In genomic region chr17:43547189-43547550, GRCh38 we compare ENCODE assay signal across 3 cellular contexts.
TF ChIP-seq lines count a peak whose summit lies in the region.

No MANE protein-coding gene starts in this region.

TF ChIP-seq in SK-N-SH, 30 proteins besides CTCF, POLR2A, EP300 and RAD21:
- no peak for TF ChIP-seq SIN3A (IDR thresholded peaks at IDR 0.05; ENCODE audit: borderline replicate concordance, low read depth, low read length)
- TF ChIP-seq ZBTB33 (IDR thresholded peaks at IDR 0.05; ENCODE audit: borderline replicate concordance, low read depth) = no peak
- no peak for TF ChIP-seq TCF12 (IDR thresholded peaks at IDR 0.05)
- TF ChIP-seq GATA2 (CRISPR knock-in tag; IDR thresholded peaks at IDR 0.05) = no peak
- TF ChIP-seq USF2 (IDR thresholded peaks at IDR 0.05; ENCODE audit: borderline replicate concordance, low read depth, low read length) = no peak
- no peak for TF ChIP-seq RXRA (IDR thresholded peaks at IDR 0.05; ENCODE audit: borderline replicate concordance, low read depth)
- no peak for TF ChIP-seq FOXJ3 (CRISPR knock-in tag; IDR thresholded peaks at IDR 0.05)
- no peak for TF ChIP-seq SMC3 (IDR thresholded peaks at IDR 0.05; ENCODE audit: low read depth, low read length)
- no peak for TF ChIP-seq TAF1 (IDR thresholded peaks at IDR 0.05; ENCODE audit: borderline replicate concordance, low read depth, low read length)
- no peak for TF ChIP-seq EZH2phosphoT487 (IDR thresholded peaks at IDR 0.05; ENCODE audit: borderline replicate concordance, low read depth)
- TF ChIP-seq JUND (IDR thresholded peaks at IDR 0.05) = no peak
- TF ChIP-seq RFX5 (IDR thresholded peaks at IDR 0.05; ENCODE audit: low read length) = no peak
- TF ChIP-seq ELF1 (IDR thresholded peaks at IDR 0.05) = no peak
- no peak for TF ChIP-seq NRF1 (IDR thresholded peaks at IDR 0.05; ENCODE audit: low read depth, low read length)
- no peak for TF ChIP-seq NFIC (IDR thresholded peaks at IDR 0.05; ENCODE audit: borderline replicate concordance)
- TF ChIP-seq USF1 (IDR thresholded peaks at IDR 0.05; ENCODE audit: borderline replicate concordance, low read depth) = no peak
- no peak for TF ChIP-seq POLR2AphosphoS5 (IDR thresholded peaks at IDR 0.05; ENCODE audit: low read depth, low read length)

TF ChIP-seq in SK-N-SH treated with all-trans-retinoic acid at 6 μM for 48 hours, 23 proteins besides CTCF, POLR2A, EP300 and RAD21 (continued from another document):
- no peak for TF ChIP-seq CREB5 (CRISPR knock-in tag; IDR thresholded peaks at IDR 0.05; ENCODE audit: low read depth)
- TF ChIP-seq BACH2 (CRISPR knock-in tag; IDR thresholded peaks at IDR 0.05; ENCODE audit: borderline replicate concordance) = no peak
- TF ChIP-seq ZC3H10 (CRISPR knock-in tag; IDR thresholded peaks at IDR 0.05) = no peak
- TF ChIP-seq ESRRG (CRISPR knock-in tag; IDR thresholded peaks at IDR 0.05) = no peak
- TF ChIP-seq ZFP3 (CRISPR knock-in tag; IDR thresholded peaks at IDR 0.05) = no peak

TF ChIP-seq in K562, 482 proteins besides CTCF, POLR2A, EP300 and RAD21:
- TF ChIP-seq YY1 (IDR thresholded peaks at IDR 0.05; ENCODE audit: borderline replicate concordance in 1 of 3, control insufficient read depth in 1 of 3, extremely low read depth in 1 of 3, insufficient read depth in 3 of 3, insufficient read length in 1 of 3, insufficient replicate concordance in 2 of 3, low read depth in 1 of 3, low read length in 2 of 3) = peak in 1 of 3 experiments; percentile 28
- no peak for TF ChIP-seq PPARD (CRISPR knock-in tag; IDR thresholded peaks at IDR 0.05)
